In genomic region chr6:105785412-105785811, GRCh38 we compare ENCODE assay signal across 13 cellular contexts.
DNase-seq lines count a peak whose midpoint lies in the region; ATAC-seq and TF ChIP-seq lines count a peak whose summit lies in the region.
"Had no signal": no experiment of that assay in that cellular context is flagged by ENCODE, and none has a peak within 500 bp of the region (broad histone marks: within the 10 kb centered on the region; RNA-seq: fewer than 3 reads in every experiment).

No MANE protein-coding gene starts in this region.

- no peak for TF ChIP-seq EP300 in sigmoid colon (IDR thresholded peaks at IDR 0.05)

- no peak overlapping the region for H3K18ac ChIP-seq in mesenchymal stem cell (ENCODE audit: low read depth in 1 of 2, low read length in 2 of 2)

- H2BK5ac ChIP-seq in mesenchymal stem cell (ENCODE audit: low read depth, low read length, poor library complexity, severe bottlenecking): no peak overlapping the region

- no peaks in the 10 kb centered on the region for H3K36me3 ChIP-seq in BLaER1 treated with 17β-estradiol and CSF1 and Interleukin-3, amounts not matched to agents 10 nM and 100 nM
- H3K36me3 ChIP-seq in KMS-11 (ENCODE audit: insufficient read depth) (no peaks in the 10 kb centered on the region), mesenchymal stem cell (ENCODE audit: control insufficient read depth in 1 of 2, insufficient read depth in 2 of 2, low read depth in 1 of 2, low read length in 2 of 2) (no peaks in the 10 kb centered on the region), sigmoid colon (no peaks in the 10 kb centered on the region)

- H3K27ac ChIP-seq in BLaER1 treated with 17β-estradiol and CSF1 and Interleukin-3, amounts not matched to agents 10 nM and 100 nM: peak overlapping the region in 6 of 11 experiments; percentile 17 to 57 (median 39); a peak in 14 of 22 replicates
- H3K27ac ChIP-seq in KMS-11 (no peak overlapping the region), mesenchymal stem cell (ENCODE audit: low read length, poor library complexity, severe bottlenecking) (no peak overlapping the region), sigmoid colon (no peak overlapping the region)

- H2BK15ac ChIP-seq in mesenchymal stem cell (ENCODE audit: low read depth, poor library complexity, severe bottlenecking): no peak overlapping the region

- no peak overlapping the region for H3K14ac ChIP-seq in mesenchymal stem cell (ENCODE audit: low read length in 2 of 2)

- H3K4me2 ChIP-seq in BLaER1 treated with 17β-estradiol and CSF1 and Interleukin-3, amounts not matched to agents 10 nM and 100 nM: peak overlapping the region in 10 of 11 experiments; percentile 1 to 86 (median 68); a peak in 17 of 22 replicates
- H3K4me2 ChIP-seq in KMS-11 (0 out of 2 replicates have a peak overlapping the region, but pooled peaks have one; percentile 9), mesenchymal stem cell (ENCODE audit: low read length, poor library complexity, severe bottlenecking) (no peak overlapping the region)

- no peak overlapping the region for H3K4me3 Mint-ChIP-seq in activated CD4-positive, alpha-beta T cell treated with anti-CD3 and anti-CD28 coated beads for 36 hours
- H3K4me3 Mint-ChIP-seq: activated naive CD4-positive, alpha-beta T cell treated with anti-CD3 and anti-CD28 coated beads, Interleukin-2, amount 50 U/mL, for 24 hours; type B pancreatic cell had no signal

- no peaks in the 10 kb centered on the region for H3K79me1 ChIP-seq in mesenchymal stem cell (replicated peaks; ENCODE audit: low read length, poor library complexity, severe bottlenecking)

- peak overlapping the region; percentile 19 for H4K8ac ChIP-seq in mesenchymal stem cell (ENCODE audit: low read length)

- H3K9me3 Mint-ChIP-seq in activated CD4-positive, alpha-beta T cell treated with anti-CD3 and anti-CD28 coated beads for 36 hours (ENCODE audit: low read depth): peaks cover under 1% of the 10 kb centered on the region
- H3K9me3 Mint-ChIP-seq: type B pancreatic cell had no signal

- H3K9me3 ChIP-seq in BLaER1 treated with 17β-estradiol and CSF1 and Interleukin-3, amounts not matched to agents 10 nM and 100 nM (replicated peaks in 1 of 11): 0 out of 22 replicates have a peak, but pooled peaks cover 0 to 6% (median 0%) of the 10 kb centered on the region in 11 experiments
- H3K9me3 ChIP-seq in mesenchymal stem cell (ENCODE audit: control insufficient read depth, low read length) (no peaks in the 10 kb centered on the region), sigmoid colon (no peaks in the 10 kb centered on the region)

- H3K9ac ChIP-seq in BLaER1 treated with 17β-estradiol and CSF1 and Interleukin-3, amounts not matched to agents 10 nM and 100 nM: peak overlapping the region in 3 of 11 experiments; percentile 18 to 33 (median 22); a peak in 3 of 22 replicates
- H3K9ac ChIP-seq in KMS-11: no peak overlapping the region
- no peak overlapping the region for H3K9ac ChIP-seq in mesenchymal stem cell (ENCODE audit: low read length)

- TF ChIP-seq CTCF in KMS-11 (conservative IDR thresholded peaks at IDR 0.05; ENCODE audit: low read depth, low read length) (no peak), sigmoid colon (IDR thresholded peaks at IDR 0.05) (no peak)

- TF ChIP-seq POLR2A in sigmoid colon (IDR thresholded peaks at IDR 0.05) (no peak), GM18505 (IDR thresholded peaks at IDR 0.05; ENCODE audit: borderline replicate concordance, extremely low read depth, insufficient read depth, insufficient read length) (no peak)

- H2AFZ ChIP-seq in KMS-11 (ENCODE audit: low read depth) (no peak overlapping the region), mesenchymal stem cell (ENCODE audit: low read depth, low read length) (no peak overlapping the region)

- 90% methylated on average over 4 of the region's 4 CpGs for WGBS in mesenchymal stem cell
- 64 to 84% methylated on average over 4 of the region's 4 CpGs for WGBS in sigmoid colon, 2 donors

- H4K20me1 ChIP-seq in BLaER1 treated with 17β-estradiol and CSF1 and Interleukin-3, amounts not matched to agents 10 nM and 100 nM: no peaks in the 10 kb centered on the region
- H4K20me1 ChIP-seq in KMS-11 (ENCODE audit: insufficient read depth): no peaks in the 10 kb centered on the region

- DNase-seq in UCSD-AML1 (lab: John Stamatoyannopoulos, UW; ENCODE audit: unreplicated experiment) (peak; percentile 38), mesenchymal stem cell (no peak), sigmoid colon (no peak), NCI-H2227 treated with DMSO at 0.1 percent for 48 hours (lab: John Stamatoyannopoulos, UW) (no peak)
- no peak for DNase-seq in activated CD4-positive, alpha-beta T cell treated with anti-CD3 and anti-CD28 coated beads for 36 hours
- DNase-seq: effector CD8-positive, alpha-beta T cell; NCI-H187; NCI-H524 treated with DMSO at 0.1 percent for 48 hours had no signal

- no peak overlapping the region for H3K23ac ChIP-seq in mesenchymal stem cell (ENCODE audit: low read length in 2 of 2)

- H3K27me3 ChIP-seq in BLaER1 treated with 17β-estradiol and CSF1 and Interleukin-3, amounts not matched to agents 10 nM and 100 nM: no peaks in the 10 kb centered on the region
- H3K27me3 ChIP-seq in KMS-11 (ENCODE audit: insufficient read depth, low read depth) (no peaks in the 10 kb centered on the region), mesenchymal stem cell (ENCODE audit: control insufficient read depth in 1 of 2, insufficient read depth in 1 of 2, low read length in 2 of 2) (peaks cover 0 to 14% of the 10 kb centered on the region in 2 experiments), sigmoid colon (no peaks in the 10 kb centered on the region)

- peaks cover 1% of the 10 kb centered on the region for H3K36me3 Mint-ChIP-seq in activated CD4-positive, alpha-beta T cell treated with anti-CD3 and anti-CD28 coated beads for 36 hours (ENCODE audit: low read depth)
- H3K36me3 Mint-ChIP-seq: activated naive CD4-positive, alpha-beta T cell treated with anti-CD3 and anti-CD28 coated beads, Interleukin-2, amount 50 U/mL, for 24 hours; type B pancreatic cell had no signal

- no peak overlapping the region for H2BK120ac ChIP-seq in mesenchymal stem cell (ENCODE audit: low read depth, low read length)

- no peak overlapping the region for H3K4ac ChIP-seq in mesenchymal stem cell (ENCODE audit: low read depth in 1 of 2, low read length in 2 of 2)

- no peak overlapping the region for H3K4me3 ChIP-seq in BLaER1 treated with 17β-estradiol and CSF1 and Interleukin-3, amounts not matched to agents 10 nM and 100 nM
- H3K4me3 ChIP-seq in KMS-11 (IDR thresholded peaks at IDR 0.05; ENCODE audit: insufficient read depth, low read depth, low read length) (no peak overlapping the region), mesenchymal stem cell (ENCODE audit: insufficient read depth in 1 of 2, low read depth in 1 of 2, low read length in 2 of 2) (no peak overlapping the region), sigmoid colon (no peak overlapping the region)

- no peak overlapping the region for H3K27ac Mint-ChIP-seq in activated CD4-positive, alpha-beta T cell treated with anti-CD3 and anti-CD28 coated beads for 36 hours
- H3K27ac Mint-ChIP-seq: activated naive CD4-positive, alpha-beta T cell treated with anti-CD3 and anti-CD28 coated beads, Interleukin-2, amount 50 U/mL, for 24 hours; type B pancreatic cell had no signal

- no peaks in the 10 kb centered on the region for H3K79me2 ChIP-seq in KMS-11 (ENCODE audit: insufficient read depth, low read depth)

- H3K4me1 Mint-ChIP-seq in activated CD4-positive, alpha-beta T cell treated with anti-CD3 and anti-CD28 coated beads for 36 hours: peaks cover 51% of the 10 kb centered on the region

- H4K91ac ChIP-seq in mesenchymal stem cell (ENCODE audit: low read length): no peak overlapping the region

- CTCF ChIA-PET in activated CD4-positive, alpha-beta T cell treated with anti-CD3 and anti-CD28 coated beads for 36 hours (lab: Charles Lee): no interaction called here

- H2AK5ac ChIP-seq in mesenchymal stem cell (ENCODE audit: low read length, severe bottlenecking): no peak overlapping the region

- intact Hi-C loops in sigmoid colon (cut with DNase I): no loop called here
- intact Hi-C loops in activated CD4-positive, alpha-beta T cell treated with anti-CD3 and anti-CD28 coated beads for 36 hours (cut with DNase I, micrococcal nuclease): no loop called here

- H3K4me1 ChIP-seq in BLaER1 treated with 17β-estradiol and CSF1 and Interleukin-3, amounts not matched to agents 10 nM and 100 nM: peaks cover 11 to 44% (median 37%) of the 10 kb centered on the region in 10 experiments
- H3K4me1 ChIP-seq in KMS-11 (ENCODE audit: low read depth, poor library complexity, severe bottlenecking): peaks cover 72% of the 10 kb centered on the region
- H3K4me1 ChIP-seq in mesenchymal stem cell (ENCODE audit: control insufficient read depth, insufficient read depth, low read depth, low read length): no peaks in the 10 kb centered on the region
- H3K4me1 ChIP-seq in sigmoid colon: no peaks in the 10 kb centered on the region

- POLR2A ChIA-PET in activated CD4-positive, alpha-beta T cell treated with anti-CD3 and anti-CD28 coated beads for 36 hours (lab: Charles Lee): no interaction called here

- H2BK12ac ChIP-seq in mesenchymal stem cell (ENCODE audit: low read length in 2 of 2): no peak overlapping the region

- peaks cover 2% of the 10 kb centered on the region for H3K27me3 Mint-ChIP-seq in activated CD4-positive, alpha-beta T cell treated with anti-CD3 and anti-CD28 coated beads for 36 hours
- H3K27me3 Mint-ChIP-seq: activated naive CD4-positive, alpha-beta T cell treated with anti-CD3 and anti-CD28 coated beads, Interleukin-2, amount 50 U/mL, for 24 hours had no signal

- no peak for ATAC-seq in GM18505 (IDR thresholded peaks at IDR 0.05; ENCODE audit: unreplicated experiment)
- ATAC-seq in activated CD4-positive, alpha-beta T cell treated with anti-CD3 and anti-CD28 coated beads for 36 hours: no peak

Comparison
In these comparisons a context has a peak if more than half of its experiments do, and no peak if none do; other contexts are left out.
1. H3K27ac ChIP-seq: peak in BLaER1 treated with 17β-estradiol and CSF1 and Interleukin-3, amounts not matched to agents 10 nM and 100 nM (6 of 11); none in KMS-11 (single experiment), mesenchymal stem cell (single experiment) and sigmoid colon (0 of 4).